ENCODE assay signal across 24 cellular contexts in the genomic region with DNA sequence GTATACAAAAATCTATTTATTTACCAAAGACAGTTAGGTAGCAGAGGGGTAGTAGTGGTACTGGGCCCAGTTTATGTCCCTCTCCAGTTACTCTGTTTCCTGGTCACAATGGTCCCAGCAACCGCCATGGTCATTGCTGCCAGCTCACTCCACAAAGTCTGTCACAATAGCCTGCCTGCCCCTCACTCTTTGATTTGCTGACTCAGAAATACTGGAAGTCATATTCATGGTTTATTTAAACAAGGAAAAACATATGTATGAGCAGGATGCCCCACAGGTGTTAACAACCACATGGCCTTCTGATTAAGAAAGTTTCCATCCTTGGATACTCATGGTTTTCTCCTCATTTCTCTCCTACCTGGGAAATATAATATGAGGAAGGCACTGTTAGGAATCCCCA. TPM values are rescaled to one million over a fixed set of nuclear protein-coding genes. Genes with fewer than 3 reads are reported as not detected.
"Had no signal": no experiment of that assay in that cellular context is flagged by ENCODE, and none has a peak within 500 bp of the region (broad histone marks: within the 10 kb centered on the region; RNA-seq: fewer than 3 reads in every experiment).

No MANE protein-coding gene starts in this region.

- H3K9ac ChIP-seq: KMS-11, SK-N-SH had no signal

- DNase-seq: NCI-H1092, NCI-H1105 treated with DMSO at 0.1 percent for 48 hours, NCI-H1417 treated with DMSO at 0.1 percent for 48 hours, NCI-H146, NCI-H1694 treated with DMSO at 0.1 percent for 48 hours, NCI-H1930, NCI-H2081, NCI-H2107, NCI-H2227 treated with DMSO at 0.1 percent for 48 hours, NCI-H524, NCI-H526 treated with DMSO at 0.1 percent for 48 hours, NCI-H774, RPMI8226, SHP77, SK-N-SH, SW 1271, T-cell had no signal

- H3K4me1 Mint-ChIP-seq: T-cell had no signal

- H3K4me2 ChIP-seq: KMS-11, SK-N-SH had no signal

- H3K9me3 Mint-ChIP-seq: T-cell; T-helper 1 cell treated with Interleukin-12 subunit alpha and Interleukin-12 subunit beta and Interleukin-4 antibody, amounts not matched to agents 30 μg/mL and 1 μg/mL, for 36 hours had no signal

- H3K9me2 ChIP-seq: SK-N-SH had no signal

- H3K4me3 Mint-ChIP-seq: T-cell; T-helper 1 cell treated with Interleukin-12 subunit alpha and Interleukin-12 subunit beta and Interleukin-4 antibody, amounts not matched to agents 30 μg/mL and 1 μg/mL, for 36 hours had no signal

- FAIRE-seq: HTR-8/SVneo, RCC 7860 had no signal

- ATAC-seq: T-cell had no signal

- H3K27ac ChIP-seq: KMS-11 had no signal

- H3K27ac Mint-ChIP-seq: T-cell; T-helper 1 cell treated with Interleukin-12 subunit alpha and Interleukin-12 subunit beta and Interleukin-4 antibody, amounts not matched to agents 30 μg/mL and 1 μg/mL, for 36 hours had no signal

- H3K9me3 ChIP-seq: SK-N-SH had no signal

- H3K36me3 Mint-ChIP-seq: T-cell had no signal

RNA-seq across cellular contexts. Expression of a gene that starts 49.2 kb away (rescaled TPM):
- total RNA-seq: MCF 10A, NCI-H460, SK-MEL-5 had no signal
- polyA plus RNA-seq: SK-N-SH had no signal
